In genomic region chr2:111455616-111456015, GRCh38 we compare ENCODE assay signal across 8 cellular contexts.
DNase-seq lines count a peak whose midpoint lies in the region; ATAC-seq and TF ChIP-seq lines count a peak whose summit lies in the region.
"Not testable (repeated sequence)": the region's sequence is repeated elsewhere in the genome, so short reads cannot be mapped to it uniquely, and the experiment has no call there.

No MANE protein-coding gene starts in this region.

- H3K4me1 ChIP-seq in PC-9 (replicated peaks; ENCODE audit: insufficient read depth): peaks cover 26% of the 10 kb centered on the region
- not testable (repeated sequence) for H3K4me1 ChIP-seq in right lobe of liver

- H3F3A ChIP-seq in PC-9 (ENCODE audit: insufficient read depth, low read depth): not testable (repeated sequence)

- POLR2A ChIA-PET in PC-9 (lab: Charles Lee; ENCODE audit: unreplicated experiment): not testable (repeated sequence)

- peak overlapping the region; percentile 58 for H3K4me2 ChIP-seq in PC-9

- peak overlapping the region; percentile 80 for H3K27ac ChIP-seq in PC-9
- peak overlapping the region; percentile 1 to 55 (median 39) for H3K27ac ChIP-seq in right lobe of liver

- not testable (repeated sequence) for H2AFZ ChIP-seq in PC-9

- not testable (repeated sequence) for H3K36me3 Mint-ChIP-seq in HFFc6 (ENCODE audit: low read depth); activated CD4-positive, alpha-beta T cell treated with anti-CD3 and anti-CD28 coated beads, Interleukin-2, amount 10 ng/mL, durations not matched to agents 24 days and 14 days (ENCODE audit: low read depth); central memory CD8-positive, alpha-beta T cell (ENCODE audit: insufficient read depth)

- BruUV-seq in PC-9 (replicated peaks; lab: Mats Ljungman, UMichigan): not testable (repeated sequence)

- H3K9me3 ChIP-seq in PC-9 (ENCODE audit: insufficient read depth, low read depth); right lobe of liver: not testable (repeated sequence)

- H3K4me3 Mint-ChIP-seq in HFFc6; activated CD4-positive, alpha-beta T cell treated with anti-CD3 and anti-CD28 coated beads, Interleukin-2, amount 10 ng/mL, durations not matched to agents 24 days and 14 days; central memory CD8-positive, alpha-beta T cell: not testable (repeated sequence)

- TF ChIP-seq POLR2A in right lobe of liver (IDR thresholded peaks at IDR 0.05): not testable (repeated sequence)

- H3K4me3 ChIP-seq in PC-9: 0 out of 2 replicates have a peak overlapping the region, but pooled peaks have one; percentile 6
- H3K4me3 ChIP-seq in fibroblast of mammary gland (ENCODE audit: control insufficient read depth, low read depth, low read length); right lobe of liver: not testable (repeated sequence)

- ATAC-seq in central memory CD8-positive, alpha-beta T cell (replicated peaks; ENCODE audit: extremely low read depth, poor library complexity, severe bottlenecking); right lobe of liver: not testable (repeated sequence)
- peak; percentile 43 for ATAC-seq in sciatic nerve

- 95% methylated on average over 3 of the region's 3 CpGs for WGBS in right lobe of liver (ENCODE audit: insufficient coverage, low coverage, low lambda C conversion rate, missing lambda C conversion rate)

- H3K36me3 ChIP-seq in PC-9 (ENCODE audit: low read depth); right lobe of liver: not testable (repeated sequence)

- H3K27me3 ChIP-seq in PC-9 (ENCODE audit: insufficient read depth, low read depth); right lobe of liver: not testable (repeated sequence)

- not testable (repeated sequence) for TF ChIP-seq CTCF in AG09319 (IDR thresholded peaks at IDR 0.05; ENCODE audit: low read depth, low read length); HFFc6 (IDR thresholded peaks at IDR 0.05); PC-9 (conservative IDR thresholded peaks at IDR 0.05); fibroblast of mammary gland (conservative IDR thresholded peaks at IDR 0.05; ENCODE audit: control insufficient read depth, insufficient read depth, low read depth, low read length); right lobe of liver (IDR thresholded peaks at IDR 0.05)

- H4K20me1 ChIP-seq in PC-9 (ENCODE audit: insufficient read depth): not testable (repeated sequence)

- not testable (repeated sequence) for H3K27me3 Mint-ChIP-seq in HFFc6 (ENCODE audit: insufficient read depth); activated CD4-positive, alpha-beta T cell treated with anti-CD3 and anti-CD28 coated beads, Interleukin-2, amount 10 ng/mL, durations not matched to agents 24 days and 14 days; central memory CD8-positive, alpha-beta T cell

- not testable (repeated sequence) for H3K9me3 Mint-ChIP-seq in HFFc6; activated CD4-positive, alpha-beta T cell treated with anti-CD3 and anti-CD28 coated beads, Interleukin-2, amount 10 ng/mL, durations not matched to agents 24 days and 14 days; central memory CD8-positive, alpha-beta T cell

- peak overlapping the region; percentile 51 for H3K27ac Mint-ChIP-seq in HFFc6
- peak overlapping the region; percentile 65 for H3K27ac Mint-ChIP-seq in activated CD4-positive, alpha-beta T cell treated with anti-CD3 and anti-CD28 coated beads, Interleukin-2, amount 10 ng/mL, durations not matched to agents 24 days and 14 days
- peak overlapping the region; percentile 44 for H3K27ac Mint-ChIP-seq in central memory CD8-positive, alpha-beta T cell (ENCODE audit: low read depth)

- DNase-seq in AG09319 (ENCODE audit: extremely low read depth, low read depth) (peak; percentile 11), fibroblast of mammary gland (ENCODE audit: low read depth) (peak; percentile 69)
- not testable (repeated sequence) for DNase-seq in HFFc6; PC-9; activated CD4-positive, alpha-beta T cell treated with anti-CD3 and anti-CD28 coated beads, Interleukin-2, amount 10 ng/mL, durations not matched to agents 24 days and 14 days; central memory CD8-positive, alpha-beta T cell (ENCODE audit: low spot score in 2 of 2); right lobe of liver; sciatic nerve (ENCODE audit: low spot score)

- H3K9me2 ChIP-seq in PC-9 (ENCODE audit: insufficient read depth): not testable (repeated sequence)

- intact Hi-C loops in PC-9 (cut with micrococcal nuclease; ENCODE audit: unreplicated experiment); activated CD4-positive, alpha-beta T cell treated with anti-CD3 and anti-CD28 coated beads, Interleukin-2, amount 10 ng/mL, durations not matched to agents 24 days and 14 days (cut with micrococcal nuclease); right lobe of liver (cut with DNase I); sciatic nerve (cut with DNase I): not testable (repeated sequence)

- peaks cover 25% of the 10 kb centered on the region for H3K4me1 Mint-ChIP-seq in HFFc6 (ENCODE audit: low read depth)
- H3K4me1 Mint-ChIP-seq in activated CD4-positive, alpha-beta T cell treated with anti-CD3 and anti-CD28 coated beads, Interleukin-2, amount 10 ng/mL, durations not matched to agents 24 days and 14 days; central memory CD8-positive, alpha-beta T cell: not testable (repeated sequence)

- CTCF ChIA-PET in PC-9 (lab: Charles Lee): not testable (repeated sequence)

- H3K79me2 ChIP-seq in PC-9 (ENCODE audit: low read depth): peaks cover 46% of the 10 kb centered on the region
